In the genomic region with DNA sequence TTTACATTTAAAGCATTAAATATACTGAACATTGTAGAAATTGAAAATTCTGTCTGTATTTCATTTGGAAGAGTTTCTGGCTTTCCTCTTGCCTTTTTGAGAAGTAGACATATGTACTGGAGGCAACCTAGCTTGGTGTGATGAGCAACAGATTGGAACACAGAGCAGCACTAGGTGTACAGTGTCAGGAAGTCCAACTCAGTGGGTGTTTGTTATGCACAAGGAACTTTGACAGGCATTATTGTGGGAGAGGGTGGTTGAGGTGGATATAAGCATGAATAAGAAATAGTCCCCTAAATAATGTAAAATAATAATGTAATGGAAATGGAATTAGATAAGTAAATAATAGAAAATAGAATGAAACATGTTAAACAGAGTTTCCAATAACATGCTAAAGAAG, we compare ENCODE assay signal across 17 cellular contexts.
"Had no signal": no experiment of that assay in that cellular context is flagged by ENCODE, and none has a peak within 500 bp of the region (broad histone marks: within the 10 kb centered on the region; RNA-seq: fewer than 3 reads in every experiment).

No MANE protein-coding gene starts in this region.

- ATAC-seq: T-cell had no signal

- FAIRE-seq: RCC 7860 had no signal

- DNase-seq: KBM-7, MM.1S, NCI-H1092 treated with DMSO at 0.1 percent for 48 hours, NCI-H1436, NCI-H187, NCI-H2029, NCI-H2081 treated with DMSO at 0.1 percent for 48 hours, NCI-H2227 treated with DMSO at 0.1 percent for 48 hours, NCI-H524, NCI-H526 treated with DMSO at 0.1 percent for 48 hours, NCI-H774, Right ventricle myocardium superior, RPMI8226, SK-N-SH, SW 1271, T-cell had no signal
